Comparison of ENCODE assay signal across 14 cellular contexts in genomic region chrX:134547047-134547679, GRCh38.
DNase-seq lines count a peak whose midpoint lies in the region; ATAC-seq, FAIRE-seq and TF ChIP-seq lines count a peak whose summit lies in the region.
"Had no signal": no experiment of that assay in that cellular context is flagged by ENCODE, and none has a peak within 500 bp of the region (broad histone marks: within the 10 kb centered on the region; RNA-seq: fewer than 3 reads in every experiment).

No MANE protein-coding gene starts in this region.

- H3K4me1 ChIP-seq in A549 (peaks cover 68% of the 10 kb centered on the region), KMS-11 (ENCODE audit: low read depth, poor library complexity, severe bottlenecking) (peaks cover 19% of the 10 kb centered on the region), mammary epithelial cell (ENCODE audit: insufficient read depth, low read length) (peaks cover 20% of the 10 kb centered on the region), adrenal gland (replicated peaks in 1 of 2) (peaks cover 3 to 11% of the 10 kb centered on the region in 2 donors), tibial artery (peaks cover 0 to 22% (median 12%) of the 10 kb centered on the region in 4 donors)
- H3K4me1 ChIP-seq: right lobe of liver had no signal

- H3K36me3 Mint-ChIP-seq in T-cell: no peaks in the 10 kb centered on the region
- H3K36me3 Mint-ChIP-seq: activated naive CD8-positive, alpha-beta T cell had no signal

- H3K4me2 ChIP-seq in A549 (peak overlapping the region; percentile 94), KMS-11 (peak overlapping the region; percentile 88), mammary epithelial cell (ENCODE audit: insufficient read depth, low read depth, low read length) (peak overlapping the region; percentile 88)

- DNase-seq in A549 (ENCODE audit: low read depth in 1 of 2, low spot score in 1 of 2): peak; percentile 21 to 41
- DNase-seq in mammary epithelial cell: no peak
- DNase-seq in kidney glomerular epithelial cell (lab: John Stamatoyannopoulos, UW): peak; percentile 25
- DNase-seq in adrenal gland: no peak
- no peak for DNase-seq in tibial artery
- DNase-seq in T-cell: no peak
- DNase-seq: ACHN, dorsolateral prefrontal cortex, OCI-M1, right lobe of liver, thyroid gland had no signal

- CTCF ChIA-PET in A549 (lab: Yijun Ruan, JAX): interaction anchor here (1.0 kb wide), 1 partner anchor 207 kb away, joined by 3 read pairs; no protein-coding TSS in a partner anchor
- CTCF ChIA-PET in mammary epithelial cell (lab: Charles Lee; ENCODE audit: low non-redundant PET): no interaction called here
- CTCF ChIA-PET in T-cell (lab: Charles Lee): no interaction called here

- ATAC-seq in A549 (no peak), HG02610 (IDR thresholded peaks at IDR 0.05; ENCODE audit: unreplicated experiment) (no peak), T-cell (replicated peaks in 1 of 4) (no peak)
- ATAC-seq: right lobe of liver had no signal

- TF ChIP-seq POLR2A in A549 (IDR thresholded peaks at IDR 0.05; ENCODE audit: low read length): no peak
- TF ChIP-seq POLR2A in adrenal gland (IDR thresholded peaks at IDR 0.05): no peak

- no peak overlapping the region for H3K27ac Mint-ChIP-seq in T-cell
- H3K27ac Mint-ChIP-seq: activated naive CD8-positive, alpha-beta T cell had no signal

- peaks cover 49 to 65% of the 10 kb centered on the region in 2 donors for H3K27me3 Mint-ChIP-seq in T-cell

- H2AFZ ChIP-seq in KMS-11 (ENCODE audit: low read depth) (no peak overlapping the region), mammary epithelial cell (ENCODE audit: low read depth, low read length) (no peak overlapping the region)

- intact Hi-C loops in mammary epithelial cell (cut with micrococcal nuclease) (no loop called here), adrenal gland (cut with DNase I) (no loop called here), tibial artery (cut with DNase I; ENCODE audit: low total_unique reads) (no loop called here)

- peaks cover 20 to 25% (median 21%) of the 10 kb centered on the region in 3 donors for H3K4me1 Mint-ChIP-seq in T-cell

- H4K20me1 ChIP-seq in KMS-11 (ENCODE audit: insufficient read depth) (no peaks in the 10 kb centered on the region), mammary epithelial cell (ENCODE audit: insufficient read depth, low read length) (no peaks in the 10 kb centered on the region)

- WGBS in A549 (ENCODE audit: missing lambda C conversion rate): 18% methylated on average over 7 of the region's 7 CpGs
- 60% methylated on average over 7 of the region's 7 CpGs for WGBS in mammary epithelial cell (ENCODE audit: low coverage, missing lambda C conversion rate)
- 43 to 52% (median 50%) methylated on average over 7 of the region's 7 CpGs for WGBS in adrenal gland, 4 donors

- TF ChIP-seq EP300 in A549 (IDR thresholded peaks at IDR 0.05): no peak

- BruUV-seq in mammary epithelial cell (replicated peaks; lab: Mats Ljungman, UMichigan): no TSS peak

- no peaks in the 10 kb centered on the region for H3K27me3 ChIP-seq in KMS-11 (ENCODE audit: insufficient read depth, low read depth)
- no peaks in the 10 kb centered on the region for H3K27me3 ChIP-seq in mammary epithelial cell (ENCODE audit: insufficient read depth, low read length)
- peaks cover 60% of the 10 kb centered on the region for H3K27me3 ChIP-seq in adrenal gland
- H3K27me3 ChIP-seq in tibial artery: peaks cover 0 to 17% of the 10 kb centered on the region in 2 donors
- H3K27me3 ChIP-seq: thyroid gland had no signal

- dilution Hi-C loops in mammary epithelial cell (cut with HindIII; ENCODE audit: low sequenced_read_pairs): no loop called here

- H3K4me3 ChIP-seq in A549 (peak overlapping the region; percentile 61), KMS-11 (IDR thresholded peaks at IDR 0.05; ENCODE audit: insufficient read depth, low read depth, low read length) (no peak overlapping the region), mammary epithelial cell (replicated peaks in 1 of 3; ENCODE audit: insufficient read depth in 1 of 3, low read depth in 2 of 3, low read length in 3 of 3) (peak overlapping the region in 2 of 3 experiments; percentile 53 to 66), adrenal gland (peak overlapping the region in 1 of 4 donors; percentile 69), tibial artery (no peak overlapping the region)
- H3K4me3 ChIP-seq: thyroid gland had no signal

- H3K27ac ChIP-seq in A549: peak overlapping the region; percentile 75 to 97
- no peak overlapping the region for H3K27ac ChIP-seq in KMS-11
- no peak overlapping the region for H3K27ac ChIP-seq in mammary epithelial cell (ENCODE audit: insufficient read depth, low read depth, low read length)
- H3K27ac ChIP-seq in adrenal gland: no peak overlapping the region
- H3K27ac ChIP-seq in tibial artery: no peak overlapping the region
- H3K27ac ChIP-seq: dorsolateral prefrontal cortex, thyroid gland had no signal

- H3K79me2 ChIP-seq in KMS-11 (ENCODE audit: insufficient read depth, low read depth) (peaks cover 12% of the 10 kb centered on the region; the same call in 1 of the 2 replicates), mammary epithelial cell (ENCODE audit: insufficient read depth, low read length) (no peaks in the 10 kb centered on the region)

- H3K9ac ChIP-seq in KMS-11 (no peak overlapping the region), mammary epithelial cell (ENCODE audit: insufficient read depth, low read length) (no peak overlapping the region)

- H3K9me3 Mint-ChIP-seq in T-cell: no peaks in the 10 kb centered on the region

- FAIRE-seq in A549 (lab: Jason Lieb, UNC): peak; percentile 32

- no peak overlapping the region for H3K4me3 Mint-ChIP-seq in T-cell

- TF ChIP-seq CTCF in A549 (IDR thresholded peaks at IDR 0.05) (no peak), KMS-11 (conservative IDR thresholded peaks at IDR 0.05; ENCODE audit: low read depth, low read length) (no peak), mammary epithelial cell (conservative IDR thresholded peaks at IDR 0.05 in 1 of 2, IDR thresholded peaks at IDR 0.05 in 1 of 2; ENCODE audit: extremely low read depth in 1 of 2, insufficient read depth in 1 of 2, low read depth in 1 of 2, low read length in 2 of 2) (no peak), adrenal gland (IDR thresholded peaks at IDR 0.05) (no peak), tibial artery (IDR thresholded peaks at IDR 0.05) (no peak)

- POLR2A ChIA-PET in A549 (lab: Yijun Ruan, JAX) (interaction anchor here (0.7 kb wide), 2 partner anchors 24 to 123 kb away, joined by 3 to 4 read pairs; no protein-coding TSS in a partner anchor), T-cell (lab: Charles Lee) (no interaction called here)

- H3K9me3 ChIP-seq in A549: no peaks in the 10 kb centered on the region
- H3K9me3 ChIP-seq in mammary epithelial cell (replicated peaks; ENCODE audit: insufficient read depth, low read length): no peaks in the 10 kb centered on the region
- H3K9me3 ChIP-seq in adrenal gland (replicated peaks in 1 of 3): no peaks in the 10 kb centered on the region
- no peaks in the 10 kb centered on the region for H3K9me3 ChIP-seq in tibial artery
- H3K9me3 ChIP-seq: right lobe of liver, thyroid gland had no signal

- in situ Hi-C loops in mammary epithelial cell (cut with MboI; ENCODE audit: low sequenced_read_pairs in 2 of 2): no loop called here

- no peak for TF ChIP-seq RAD21 in A549 (conservative IDR thresholded peaks at IDR 0.05 in 1 of 2, IDR thresholded peaks at IDR 0.05 in 1 of 2)

- no peaks in the 10 kb centered on the region for H3K36me3 ChIP-seq in KMS-11 (ENCODE audit: insufficient read depth)
- H3K36me3 ChIP-seq in mammary epithelial cell (ENCODE audit: insufficient read depth, low read length): no peaks in the 10 kb centered on the region
- no peaks in the 10 kb centered on the region for H3K36me3 ChIP-seq in adrenal gland (replicated peaks in 1 of 2)
- no peaks in the 10 kb centered on the region for H3K36me3 ChIP-seq in tibial artery
- H3K36me3 ChIP-seq: right lobe of liver, thyroid gland had no signal

TF ChIP-seq in A549, 52 proteins besides CTCF, POLR2A, EP300 and RAD21 (continues in another document):
- TF ChIP-seq, protein P1, sequence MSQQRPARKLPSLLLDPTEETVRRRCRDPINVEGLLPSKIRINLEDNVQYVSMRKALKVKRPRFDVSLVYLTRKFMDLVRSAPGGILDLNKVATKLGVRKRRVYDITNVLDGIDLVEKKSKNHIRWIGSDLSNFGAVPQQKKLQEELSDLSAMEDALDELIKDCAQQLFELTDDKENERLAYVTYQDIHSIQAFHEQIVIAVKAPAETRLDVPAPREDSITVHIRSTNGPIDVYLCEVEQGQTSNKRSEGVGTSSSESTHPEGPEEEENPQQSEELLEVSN (IDR thresholded peaks at IDR 0.05; ENCODE audit: borderline replicate concordance, low read depth): no peak
- TF ChIP-seq POLR2AphosphoS2 (conservative IDR thresholded peaks at IDR 0.05; ENCODE audit: low read length): no peak
- no peak for TF ChIP-seq EHF (CRISPR knock-in tag; IDR thresholded peaks at IDR 0.05)
- TF ChIP-seq, protein P2, sequence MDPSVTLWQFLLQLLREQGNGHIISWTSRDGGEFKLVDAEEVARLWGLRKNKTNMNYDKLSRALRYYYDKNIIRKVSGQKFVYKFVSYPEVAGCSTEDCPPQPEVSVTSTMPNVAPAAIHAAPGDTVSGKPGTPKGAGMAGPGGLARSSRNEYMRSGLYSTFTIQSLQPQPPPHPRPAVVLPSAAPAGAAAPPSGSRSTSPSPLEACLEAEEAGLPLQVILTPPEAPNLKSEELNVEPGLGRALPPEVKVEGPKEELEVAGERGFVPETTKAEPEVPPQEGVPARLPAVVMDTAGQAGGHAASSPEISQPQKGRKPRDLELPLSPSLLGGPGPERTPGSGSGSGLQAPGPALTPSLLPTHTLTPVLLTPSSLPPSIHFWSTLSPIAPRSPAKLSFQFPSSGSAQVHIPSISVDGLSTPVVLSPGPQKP (IDR thresholded peaks at IDR 0.05; ENCODE audit: low read depth, low read length): no peak
- no peak for TF ChIP-seq NFE2L2 (conservative IDR thresholded peaks at IDR 0.05; ENCODE audit: low read length)
- TF ChIP-seq RCOR1 (IDR thresholded peaks at IDR 0.05; ENCODE audit: low read depth, low read length): no peak
- TF ChIP-seq ZFP36 (IDR thresholded peaks at IDR 0.05; ENCODE audit: borderline replicate concordance, partially characterized antibody): no peak
- no peak for TF ChIP-seq PHF8 (IDR thresholded peaks at IDR 0.05; ENCODE audit: borderline replicate concordance, low read depth)
- no peak for TF ChIP-seq HMGXB4 (CRISPR knock-in tag; IDR thresholded peaks at IDR 0.05; ENCODE audit: borderline replicate concordance)

Comparison
In these comparisons a context has a peak if more than half of its experiments do, and no peak if none do; other contexts are left out.
1. DNase-seq: peak in A549 (2 of 2) and kidney glomerular epithelial cell (single experiment); none in mammary epithelial cell (single experiment), adrenal gland (0 of 7), tibial artery (0 of 2) and T-cell (0 of 34).
2. H3K27ac ChIP-seq: peak in A549 (2 of 2); none in KMS-11 (single experiment), mammary epithelial cell (single experiment), adrenal gland (0 of 5) and tibial artery (0 of 2).
3. H3K4me3 ChIP-seq: peak in A549 (single experiment) and mammary epithelial cell (2 of 3); none in KMS-11 (single experiment) and tibial artery (0 of 2).
4. Peak in every context shown above with its lines, with median percentiles within 50 percentile points of each other: H3K4me2 ChIP-seq.